In the genomic region with DNA sequence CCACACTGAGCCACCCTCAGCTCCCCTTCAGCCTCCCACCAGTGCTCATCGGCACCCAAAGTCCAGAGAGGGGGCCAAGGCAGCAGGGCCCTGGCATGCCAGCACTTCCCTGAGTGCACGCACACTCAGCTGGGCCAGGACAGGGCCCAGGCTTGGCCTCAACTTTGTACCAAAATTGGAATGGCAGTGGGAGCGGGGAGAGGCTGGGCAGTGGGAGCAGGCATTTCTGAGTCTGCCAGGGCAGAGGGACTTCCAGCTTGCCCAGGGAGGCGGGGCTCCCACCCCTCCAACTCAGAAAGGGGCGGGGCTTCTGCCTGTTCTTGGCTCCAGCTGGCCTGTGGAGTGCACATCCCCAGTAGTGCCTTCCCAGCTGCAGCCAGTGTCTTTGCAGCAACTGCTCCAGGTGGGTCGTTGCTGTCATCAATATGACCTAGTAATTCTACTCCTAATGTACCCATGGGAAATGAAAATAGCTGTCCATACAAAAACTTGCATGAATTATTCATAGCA, we compare ENCODE assay signal across 1 cellular context.
TF ChIP-seq lines count a peak whose summit lies in the region.

No MANE protein-coding gene starts in this region.

TF ChIP-seq in HepG2, 621 proteins besides CTCF, POLR2A, EP300 and RAD21:
- TF ChIP-seq ATF5 (CRISPR knock-in tag; IDR thresholded peaks at IDR 0.05; ENCODE audit: low read depth) (no peak), ZBTB37 (CRISPR knock-in tag; IDR thresholded peaks at IDR 0.05) (no peak), ZNF724P (CRISPR knock-in tag; IDR thresholded peaks at IDR 0.05; ENCODE audit: borderline replicate concordance) (no peak), ZNF225 (CRISPR knock-in tag; IDR thresholded peaks at IDR 0.05) (no peak), ZNF790 (CRISPR knock-in tag; IDR thresholded peaks at IDR 0.05; ENCODE audit: borderline replicate concordance) (no peak), ZNF557 (CRISPR knock-in tag; IDR thresholded peaks at IDR 0.05) (no peak), DZIP1 (CRISPR knock-in tag; IDR thresholded peaks at IDR 0.05) (no peak), TRIM24 (CRISPR knock-in tag; IDR thresholded peaks at IDR 0.05) (no peak), PHF21A (CRISPR knock-in tag; IDR thresholded peaks at IDR 0.05) (no peak), ARID5B (CRISPR knock-in tag; IDR thresholded peaks at IDR 0.05) (no peak), ELF3 (CRISPR knock-in tag; IDR thresholded peaks at IDR 0.05) (no peak), MAFG (CRISPR knock-in tag; IDR thresholded peaks at IDR 0.05) (no peak), ZNF337 (CRISPR knock-in tag; IDR thresholded peaks at IDR 0.05; ENCODE audit: borderline replicate concordance, low read depth) (no peak), GATA4 (IDR thresholded peaks at IDR 0.05; ENCODE audit: borderline replicate concordance, low read depth) (no peak)
- TF ChIP-seq, protein P1, sequence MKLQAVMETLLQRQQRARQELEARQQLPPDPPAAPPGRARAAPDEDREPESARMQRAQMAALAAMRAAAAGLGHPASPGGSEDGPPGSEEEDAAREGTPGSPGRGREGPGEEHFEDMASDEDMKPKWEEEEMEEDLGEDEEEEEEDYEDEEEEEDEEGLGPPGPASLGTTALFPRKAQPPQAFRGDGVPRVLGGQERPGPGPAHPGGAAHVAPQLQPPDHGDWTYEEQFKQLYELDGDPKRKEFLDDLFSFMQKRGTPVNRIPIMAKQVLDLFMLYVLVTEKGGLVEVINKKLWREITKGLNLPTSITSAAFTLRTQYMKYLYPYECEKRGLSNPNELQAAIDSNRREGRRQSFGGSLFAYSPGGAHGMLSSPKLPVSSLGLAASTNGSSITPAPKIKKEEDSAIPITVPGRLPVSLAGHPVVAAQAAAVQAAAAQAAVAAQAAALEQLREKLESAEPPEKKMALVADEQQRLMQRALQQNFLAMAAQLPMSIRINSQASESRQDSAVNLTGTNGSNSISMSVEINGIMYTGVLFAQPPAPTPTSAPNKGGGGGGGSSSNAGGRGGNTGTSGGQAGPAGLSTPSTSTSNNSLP (IDR thresholded peaks at IDR 0.05; ENCODE audit: low read depth, low read length), result no peak
- TF ChIP-seq, protein P2, sequence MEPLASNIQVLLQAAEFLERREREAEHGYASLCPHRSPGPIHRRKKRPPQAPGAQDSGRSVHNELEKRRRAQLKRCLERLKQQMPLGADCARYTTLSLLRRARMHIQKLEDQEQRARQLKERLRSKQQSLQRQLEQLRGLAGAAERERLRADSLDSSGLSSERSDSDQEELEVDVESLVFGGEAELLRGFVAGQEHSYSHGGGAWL (CRISPR knock-in tag; IDR thresholded peaks at IDR 0.05), result no peak
- TF ChIP-seq, protein P3, sequence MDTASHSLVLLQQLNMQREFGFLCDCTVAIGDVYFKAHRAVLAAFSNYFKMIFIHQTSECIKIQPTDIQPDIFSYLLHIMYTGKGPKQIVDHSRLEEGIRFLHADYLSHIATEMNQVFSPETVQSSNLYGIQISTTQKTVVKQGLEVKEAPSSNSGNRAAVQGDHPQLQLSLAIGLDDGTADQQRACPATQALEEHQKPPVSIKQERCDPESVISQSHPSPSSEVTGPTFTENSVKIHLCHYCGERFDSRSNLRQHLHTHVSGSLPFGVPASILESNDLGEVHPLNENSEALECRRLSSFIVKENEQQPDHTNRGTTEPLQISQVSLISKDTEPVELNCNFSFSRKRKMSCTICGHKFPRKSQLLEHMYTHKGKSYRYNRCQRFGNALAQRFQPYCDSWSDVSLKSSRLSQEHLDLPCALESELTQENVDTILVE (CRISPR knock-in tag; IDR thresholded peaks at IDR 0.05), result no peak
